24 cellular contexts compared by ENCODE assay signal in the genomic region with DNA sequence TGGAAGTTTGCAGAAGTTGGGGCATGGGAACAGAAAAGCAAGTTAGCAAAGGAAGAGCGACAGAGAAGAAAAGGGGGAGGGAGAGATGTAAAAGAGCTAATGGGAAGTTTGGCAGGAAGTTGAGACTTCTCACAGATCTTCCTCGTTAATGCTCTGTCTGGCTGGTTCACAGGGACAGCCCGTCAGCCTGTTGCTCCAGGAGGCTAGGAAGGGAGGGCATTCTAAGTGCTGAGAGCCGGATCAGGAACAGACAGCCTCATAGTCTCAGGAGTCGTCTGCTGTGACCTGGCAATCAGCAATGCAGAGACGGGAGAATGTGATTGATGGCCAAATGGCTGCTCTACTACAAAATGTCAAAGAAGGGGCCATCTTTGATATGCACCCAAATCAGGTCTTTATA.
"Had no signal": no experiment of that assay in that cellular context is flagged by ENCODE, and none has a peak within 500 bp of the region (broad histone marks: within the 10 kb centered on the region; RNA-seq: fewer than 3 reads in every experiment).

No MANE protein-coding gene starts in this region.

- DNase-seq: IMR-90, Karpas-422, KG1, MG63, NCI-H1092, NCI-H1105 treated with DMSO at 0.1 percent for 48 hours, NCI-H1417 treated with DMSO at 0.1 percent for 48 hours, NCI-H187, NCI-H2029, NCI-H2081 treated with DMSO at 0.1 percent for 48 hours, NCI-H2171, NCI-H226, NCI-H446, NCI-H510A, NCI-H524 treated with DMSO at 0.1 percent for 48 hours, NCI-H69, NCI-H774, Right ventricle myocardium superior, RPMI8226, SIG-M5, SK-N-SH, SW 1271, T-cell had no signal

- H3K27ac ChIP-seq: SJSA1 had no signal

- H3K9ac ChIP-seq: SK-N-SH had no signal

- H3K4me2 ChIP-seq: SK-N-SH had no signal

- H3K36me3 ChIP-seq: MG63, SJSA1 had no signal

- H3K4me1 ChIP-seq: SJSA1 had no signal

- H3K4me3 ChIP-seq: MG63, SJSA1 had no signal

- H3K27me3 ChIP-seq: MG63, SJSA1 had no signal

- H3K9me3 ChIP-seq: MG63, SJSA1, SK-N-SH had no signal
